9 cellular contexts compared by ENCODE assay signal in genomic region chr22:36221799-36222751, GRCh38. TPM values are rescaled to one million over a fixed set of nuclear protein-coding genes. Genes with fewer than 3 reads are reported as not detected.
DNase-seq lines count a peak whose midpoint lies in the region; ATAC-seq, FAIRE-seq and TF ChIP-seq lines count a peak whose summit lies in the region.
"Had no signal": no experiment of that assay in that cellular context is flagged by ENCODE, and none has a peak within 500 bp of the region (broad histone marks: within the 10 kb centered on the region; RNA-seq: fewer than 3 reads in every experiment).

No MANE protein-coding gene starts in this region.

- H3K9me3 ChIP-seq in left lung (no peaks in the 10 kb centered on the region), aorta (ENCODE audit: control insufficient read depth, low read length) (no peaks in the 10 kb centered on the region)
- H3K9me3 ChIP-seq: SJSA1 had no signal

- WGBS in aorta, 2 donors, result 14 to 15% methylated on average over 7 of the region's 7 CpGs

- H3K4me1 ChIP-seq in left lung (peaks cover 0 to 4% of the 10 kb centered on the region in 2 donors), aorta (ENCODE audit: control insufficient read depth in 1 of 2, insufficient read depth in 2 of 2, low read length in 2 of 2) (no peaks in the 10 kb centered on the region)
- H3K4me1 ChIP-seq: SJSA1 had no signal

- H3K36me3 ChIP-seq in bronchial epithelial cell (ENCODE audit: control insufficient read depth, insufficient read depth, low read length) (no peaks in the 10 kb centered on the region), left lung (peaks cover 0 to 20% of the 10 kb centered on the region in 2 donors), aorta (ENCODE audit: control insufficient read depth in 1 of 2, insufficient read depth in 2 of 2, low read length in 1 of 2) (no peaks in the 10 kb centered on the region)
- H3K36me3 ChIP-seq: SJSA1 had no signal

- TF ChIP-seq CTCF in D721Med (IDR thresholded peaks at IDR 0.05; ENCODE audit: insufficient read depth, missing control alignments) (peak; percentile 44), bronchial epithelial cell (IDR thresholded peaks at IDR 0.05; ENCODE audit: insufficient read depth, low read length, severe bottlenecking) (peak; percentile 86), left lung (IDR thresholded peaks at IDR 0.05) (peak; percentile 51)

- H3K27ac ChIP-seq in left lung (no peak overlapping the region), aorta (ENCODE audit: low read depth in 1 of 2, low read length in 2 of 2) (no peak overlapping the region)
- H3K27ac ChIP-seq: SJSA1 had no signal

- ATAC-seq in left lung, result peak; percentile 87
- peak; percentile 59 for ATAC-seq in stimulated activated naive CD8-positive, alpha-beta T cell treated with anti-CD3 and anti-CD28 coated beads, Interleukin-15, Interleukin-2, amounts not matched to agents 100 U/mL and 50 U/mL, for 24 hours
- no peak for ATAC-seq in HG03175 (IDR thresholded peaks at IDR 0.05; ENCODE audit: unreplicated experiment)
- no peak for ATAC-seq in aorta (ENCODE audit: low FRiP score)

- intact Hi-C loops in left lung (cut with DNase I) (no loop called here), aorta (cut with DNase I) (no loop called here)

- FAIRE-seq in D721Med (lab: Jason Lieb, UNC), result no peak
- FAIRE-seq in bronchial epithelial cell (lab: Jason Lieb, UNC), result peak; percentile 28

- H3K27me3 ChIP-seq in bronchial epithelial cell (ENCODE audit: control insufficient read depth, insufficient read depth, low read length), result peaks cover 2% of the 10 kb centered on the region
- H3K27me3 ChIP-seq in left lung, result no peaks in the 10 kb centered on the region
- H3K27me3 ChIP-seq in aorta (ENCODE audit: control insufficient read depth in 1 of 2, insufficient read depth in 2 of 2, low read length in 1 of 2), result no peaks in the 10 kb centered on the region

- DNase-seq in D721Med (ENCODE audit: insufficient read length, low spot score), result no peak
- peak; percentile 51 for DNase-seq in HT1080 (ENCODE audit: low read depth)
- peak; percentile 39 for DNase-seq in T-helper 9 cell
- DNase-seq in bronchial epithelial cell (ENCODE audit: low read depth), result peak; percentile 38
- no peak for DNase-seq in left lung
- DNase-seq in stimulated activated naive CD8-positive, alpha-beta T cell treated with anti-CD3 and anti-CD28 coated beads, Interleukin-15, Interleukin-2, amounts not matched to agents 100 U/mL and 50 U/mL, for 24 hours, result peak; percentile 63
- DNase-seq in aorta, result no peak

- H3K4me3 ChIP-seq in bronchial epithelial cell (ENCODE audit: low read depth, low read length) (no peak overlapping the region), left lung (no peak overlapping the region), aorta (ENCODE audit: low read length in 2 of 2) (no peak overlapping the region)
- H3K4me3 ChIP-seq: SJSA1 had no signal

RNA-seq across cellular contexts. Expression of gene APOL2, which starts 17.3 kb away (rescaled TPM):
- total RNA-seq in HT1080 (2014; rRNA removed; shearing (Covaris generic)), result 20.6 and 21.9 TPM in 2 replicates
- polyA plus RNA-seq in HT1080 (2015; cell fraction: cytosol; rRNA removed), result 13.2 and 13.3 TPM in 2 replicates
- polyA plus RNA-seq in HT1080 (2015; cell fraction: nucleus; rRNA removed), result 24.3 and 27.3 TPM in 2 replicates
- total RNA-seq in bronchial epithelial cell (7.1 and 13.4 TPM in 2 replicates), left lung (10 to 100 TPM; 51.3 to 63.0 TPM), aorta (10 to 100 TPM; 42.0 to 62.8 TPM)
- 10 to 100 TPM; 26.4 to 30.6 TPM for polyA plus RNA-seq in aorta

RNA-seq across cellular contexts. Expression of gene APOL4, which starts 20.5 kb away (rescaled TPM):
- total RNA-seq in HT1080 (2014; rRNA removed; shearing (Covaris generic)), result not detected in 2 replicates
- 0.02 TPM in 1 of 2 replicates, not detected in the other for polyA plus RNA-seq in HT1080 (2015; cell fraction: cytosol; rRNA removed)
- not detected in 2 replicates for polyA plus RNA-seq in HT1080 (2015; cell fraction: nucleus; rRNA removed)
- under 0.01 and 0.77 TPM in 2 replicates for total RNA-seq in bronchial epithelial cell
- 10 to 100 TPM in 1 of 2 donors, 1 to 10 TPM in 1; 8.5 to 12.8 TPM for total RNA-seq in left lung
- 10 to 100 TPM in 1 of 2 donors, 1 to 10 TPM in 1; 7.0 to 10.5 TPM for total RNA-seq in aorta
- polyA plus RNA-seq in aorta, result 1 to 10 TPM in 1 of 2 donors, under 1 TPM in 1; 0.82 to 1.8 TPM

RNA-seq across cellular contexts. Expression of gene APOL1, which starts 30.9 kb away (rescaled TPM):
- 4.0 and 4.6 TPM in 2 replicates for total RNA-seq in HT1080 (2014; rRNA removed; shearing (Covaris generic))
- 9.6 and 11.6 TPM in 2 replicates for polyA plus RNA-seq in HT1080 (2015; cell fraction: cytosol; rRNA removed)
- polyA plus RNA-seq in HT1080 (2015; cell fraction: nucleus; rRNA removed), result 20.9 and 26.4 TPM in 2 replicates
- 1.8 and 3.1 TPM in 2 replicates for total RNA-seq in bronchial epithelial cell
- 100 to 1,000 TPM in 1 of 2 donors, 10 to 100 TPM in 1; 89.4 to 109 TPM for total RNA-seq in left lung
- 10 to 100 TPM; 50.0 to 74.0 TPM for total RNA-seq in aorta
- 10 to 100 TPM; 14.1 to 36.5 TPM for polyA plus RNA-seq in aorta

Comparison
In these comparisons a context has a peak if more than half of its experiments do, and no peak if none do; other contexts are left out.
1. DNase-seq: peak in HT1080 (single experiment), T-helper 9 cell (single experiment), bronchial epithelial cell (single experiment) and stimulated activated naive CD8-positive, alpha-beta T cell treated with anti-CD3 and anti-CD28 coated beads, Interleukin-15, Interleukin-2, amounts not matched to agents 100 U/mL and 50 U/mL, for 24 hours (single experiment); none in D721Med (single experiment), left lung (0 of 2) and aorta (0 of 2).
2. ATAC-seq: peak in left lung (single experiment) and stimulated activated naive CD8-positive, alpha-beta T cell treated with anti-CD3 and anti-CD28 coated beads, Interleukin-15, Interleukin-2, amounts not matched to agents 100 U/mL and 50 U/mL, for 24 hours (single experiment); none in HG03175 (single experiment) and aorta (single experiment).
3. Peak in every context shown above with its lines, with median percentiles within 50 percentile points of each other: CTCF ChIP-seq.